In the genomic region with DNA sequence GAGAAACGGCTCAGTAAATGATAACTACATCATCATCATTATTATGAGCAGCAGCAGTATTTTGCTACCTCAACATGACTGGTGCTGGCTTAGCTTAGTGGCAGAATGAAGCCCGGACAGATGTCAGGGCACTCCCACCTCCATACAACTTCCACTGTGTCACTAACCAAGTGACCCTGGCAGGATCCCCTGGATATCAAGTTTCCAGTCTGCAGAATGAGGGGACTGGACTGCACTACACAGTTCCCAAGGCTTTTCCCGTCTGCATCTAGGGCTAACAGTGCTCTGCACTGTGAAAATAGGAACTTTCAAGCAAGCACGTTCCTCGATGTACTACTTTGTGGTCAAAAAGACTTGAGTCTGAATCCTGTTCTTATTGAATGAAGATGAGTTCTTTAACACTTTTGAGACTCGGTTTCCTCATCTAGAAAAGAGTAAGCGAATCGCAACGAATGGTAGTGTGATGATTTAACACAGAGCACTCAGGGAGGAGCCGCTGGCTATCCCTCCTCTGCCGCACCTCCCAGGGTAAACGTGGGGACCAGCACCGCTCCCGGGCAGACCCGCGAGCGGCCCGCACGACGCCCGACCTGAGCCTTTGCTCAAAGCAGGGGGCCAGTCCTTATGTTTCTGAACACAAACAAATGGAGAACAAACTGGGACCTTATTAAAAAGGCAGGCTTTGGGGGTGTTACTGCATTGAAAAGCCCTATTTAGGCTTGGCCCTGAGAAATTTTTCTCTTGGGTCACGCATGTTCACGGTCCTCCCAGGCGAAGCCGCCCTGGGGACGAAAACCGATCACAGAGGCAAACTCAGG, we compare ENCODE assay signal across 8 cellular contexts. TPM values are rescaled to one million over a fixed set of nuclear protein-coding genes. Genes with fewer than 3 reads are reported as not detected.
DNase-seq lines count a peak whose midpoint lies in the region; FAIRE-seq and TF ChIP-seq lines count a peak whose summit lies in the region.

No MANE protein-coding gene starts in this region.

- H3K36me3 Mint-ChIP-seq in CD14-positive monocyte = peaks cover 0 to 3% of the 10 kb centered on the region in 2 donors

- peak overlapping the region; percentile 84 to 91 for H3K4me3 Mint-ChIP-seq in CD14-positive monocyte

- H3K27ac Mint-ChIP-seq in CD14-positive monocyte = no peak overlapping the region

- no peak for DNase-seq in CD14-positive monocyte (ENCODE audit: low spot score)
- peak; percentile 6 for DNase-seq in HT1080 (ENCODE audit: low read depth)
- peak; percentile 18 for DNase-seq in amniotic epithelial cell (ENCODE audit: low read depth)
- DNase-seq in kidney = peak; percentile 75
- DNase-seq in substantia nigra (lab: John Stamatoyannopoulos, UW) = peak in 1 of 49 donors; percentile 6
- DNase-seq in NCI-H446 (lab: John Stamatoyannopoulos, UW) = no peak
- DNase-seq in globus pallidus (ENCODE audit: low spot score) = no peak
- DNase-seq in SIG-M5 treated with dmso at 0.1 percent for 504 hours (lab: John Stamatoyannopoulos, UW; ENCODE audit: unreplicated experiment) = no peak

- H3K36me3 ChIP-seq in kidney (ENCODE audit: control insufficient read depth in 1 of 2, insufficient read depth in 2 of 2, low read length in 2 of 2) = no peaks in the 10 kb centered on the region

- H3K4me1 Mint-ChIP-seq in CD14-positive monocyte = peaks cover 26% of the 10 kb centered on the region

- intact Hi-C loops in CD14-positive monocyte (cut with micrococcal nuclease) (loop anchor here (5.0 to 10.0 kb wide), 4 partner anchors 113 to 1414 kb away; a partner anchor contains a TSS), kidney (cut with DNase I) (no loop called here)

- peaks cover 0 to 5% (median 0%) of the 10 kb centered on the region in 7 donors for H3K9me3 Mint-ChIP-seq in CD14-positive monocyte

- H3K27ac ChIP-seq in kidney (ENCODE audit: low read depth in 2 of 2, low read length in 2 of 2) = no peak overlapping the region
- H3K27ac ChIP-seq in substantia nigra (ENCODE audit: low read depth, low read length, poor library complexity, severe bottlenecking) = peak overlapping the region; percentile 43

- FAIRE-seq in kidney (lab: Jason Lieb, UNC) = no peak

- peaks cover 19 to 36% (median 21%) of the 10 kb centered on the region in 3 donors for H3K27me3 Mint-ChIP-seq in CD14-positive monocyte (ENCODE audit: low read depth in 3 of 3)

- peak overlapping the region; percentile 34 to 49 for H3K9ac ChIP-seq in kidney (ENCODE audit: low read length in 2 of 2)

- TF ChIP-seq CTCF in CD14-positive monocyte (IDR thresholded peaks at IDR 0.05) = no peak
- TF ChIP-seq CTCF in kidney (IDR thresholded peaks at IDR 0.05; ENCODE audit: borderline replicate concordance, extremely low read depth, insufficient read depth) = no peak

- peak overlapping the region; percentile 59 to 72 for H3K4me3 ChIP-seq in kidney (ENCODE audit: low read length in 2 of 2)

- no peaks in the 10 kb centered on the region for H3K9me3 ChIP-seq in kidney (ENCODE audit: control insufficient read depth in 1 of 2, low read length in 2 of 2)

- H3K4me1 ChIP-seq in kidney (ENCODE audit: control insufficient read depth in 1 of 2, insufficient read depth in 1 of 2, low read depth in 1 of 2, low read length in 2 of 2) = peaks cover 13 to 14% of the 10 kb centered on the region in 2 donors

RNA-seq across cellular contexts. Expression of a gene that starts 0.9 kb away (rescaled TPM):
- polyA plus RNA-seq in CD14-positive monocyte (1 to 10 TPM; 5.1 to 6.1 TPM), kidney (ENCODE audit: insufficient read depth, low read depth, low replicate concordance) (4.0 TPM)
- total RNA-seq in HT1080 (2014; rRNA removed; shearing (Covaris generic)) = 8.9 and 9.6 TPM in 2 replicates
- polyA plus RNA-seq in HT1080 (2015; cell fraction: cytosol; rRNA removed) = 8.7 and 9.9 TPM in 2 replicates
- polyA plus RNA-seq in HT1080 (2015; cell fraction: nucleus; rRNA removed) = 37.7 and 42.8 TPM in 2 replicates
- 6.3 TPM for total RNA-seq in kidney

Comparison
In these comparisons a context has a peak if more than half of its experiments do, and no peak if none do; other contexts are left out.
1. DNase-seq: peak in HT1080 (single experiment), amniotic epithelial cell (single experiment) and kidney (single experiment); none in CD14-positive monocyte (single experiment), NCI-H446 (0 of 2), globus pallidus (single experiment) and SIG-M5 treated with dmso at 0.1 percent for 504 hours (single experiment).